Comparison of ENCODE assay signal across 8 cellular contexts in the genomic region with DNA sequence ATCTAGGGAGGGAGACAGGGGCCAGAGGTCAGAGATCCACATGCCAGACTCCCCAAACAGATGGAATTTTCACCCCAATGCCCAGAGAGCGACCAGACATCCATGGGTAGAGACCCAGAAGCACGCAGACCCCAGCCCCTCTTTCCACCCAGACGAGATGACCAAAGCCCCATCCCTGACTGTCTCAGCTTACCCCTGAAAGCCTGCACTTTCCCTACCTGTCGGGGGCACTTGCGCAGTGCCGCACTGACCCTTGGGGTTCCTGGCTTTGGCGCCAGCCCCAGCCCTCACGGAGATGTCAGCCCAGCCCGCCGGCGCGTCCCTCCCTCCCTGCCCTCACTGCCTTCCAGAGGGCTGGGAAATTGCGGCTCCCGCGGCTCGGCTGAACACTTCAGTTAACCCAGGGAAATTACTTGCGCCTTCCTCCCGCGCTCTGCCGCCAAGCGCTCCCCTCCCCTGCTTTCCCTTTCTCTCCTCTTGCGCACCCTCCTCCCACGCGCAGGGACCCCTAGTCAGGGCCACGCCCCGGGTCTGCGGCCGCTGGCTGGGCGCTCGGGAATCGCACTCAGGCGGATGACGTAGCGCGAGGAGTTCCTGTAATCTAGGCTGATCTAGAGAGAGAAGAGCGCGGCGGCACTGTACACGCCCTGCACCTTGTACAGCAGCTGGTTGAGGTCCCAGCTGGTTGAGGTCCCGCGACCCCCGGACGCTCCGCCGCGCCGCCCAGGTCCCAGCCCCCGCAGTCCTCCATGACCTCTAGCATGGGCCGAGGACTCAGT. TPM values are rescaled to one million over a fixed set of nuclear protein-coding genes. Genes with fewer than 3 reads are reported as not detected.
DNase-seq lines count a peak whose midpoint lies in the region; ATAC-seq lines count a peak whose summit lies in the region.

No MANE protein-coding gene starts in this region.

- WGBS in thymus, result 4% methylated on average over 49 of the region's 49 CpGs

- peaks cover 17% of the 10 kb centered on the region for H3K4me1 Mint-ChIP-seq in activated T-cell treated with anti-CD3 and anti-CD28 coated beads, Interleukin-2, amount 50 U/mL, for 24 hours (ENCODE audit: low read depth)
- H3K4me1 Mint-ChIP-seq in activated T-helper 1 cell treated with anti-CD3 and anti-CD28 coated beads, Interleukin-12 subunit alpha, Interleukin-12 subunit beta, Interleukin-2, Interleukin-4 antibody, amounts not matched to agents 30 ng/mL and 10 ng/mL and 1 ng/mL, durations not matched to agents 14 hours and 24 hours and 36 hours (ENCODE audit: low read depth), result peaks cover under 1% of the 10 kb centered on the region

- H3K27me3 ChIP-seq in iPS-20b (ENCODE audit: insufficient read depth, low read length) (peaks cover 63% of the 10 kb centered on the region), thymus (ENCODE audit: control insufficient read depth, insufficient read depth) (peaks cover 56% of the 10 kb centered on the region)

- no peak overlapping the region for H3K27ac Mint-ChIP-seq in activated T-cell treated with anti-CD3 and anti-CD28 coated beads, Interleukin-2, amount 50 U/mL, for 24 hours
- H3K27ac Mint-ChIP-seq in activated T-helper 1 cell treated with anti-CD3 and anti-CD28 coated beads, Interleukin-12 subunit alpha, Interleukin-12 subunit beta, Interleukin-2, Interleukin-4 antibody, amounts not matched to agents 30 ng/mL and 10 ng/mL and 1 ng/mL, durations not matched to agents 14 hours and 24 hours and 36 hours, result no peak overlapping the region

- peaks cover 81% of the 10 kb centered on the region for H3K27me3 Mint-ChIP-seq in activated T-cell treated with anti-CD3 and anti-CD28 coated beads, Interleukin-2, amount 50 U/mL, for 24 hours
- H3K27me3 Mint-ChIP-seq in activated T-helper 1 cell treated with anti-CD3 and anti-CD28 coated beads, Interleukin-12 subunit alpha, Interleukin-12 subunit beta, Interleukin-2, Interleukin-4 antibody, amounts not matched to agents 30 ng/mL and 10 ng/mL and 1 ng/mL, durations not matched to agents 14 hours and 24 hours and 36 hours (ENCODE audit: insufficient read depth), result peaks cover 50% of the 10 kb centered on the region

- H3K9me3 Mint-ChIP-seq in activated T-cell treated with anti-CD3 and anti-CD28 coated beads, Interleukin-2, amount 50 U/mL, for 24 hours, result peaks cover 3% of the 10 kb centered on the region
- H3K9me3 Mint-ChIP-seq in activated T-helper 1 cell treated with anti-CD3 and anti-CD28 coated beads, Interleukin-12 subunit alpha, Interleukin-12 subunit beta, Interleukin-2, Interleukin-4 antibody, amounts not matched to agents 30 ng/mL and 10 ng/mL and 1 ng/mL, durations not matched to agents 14 hours and 24 hours and 36 hours, result peaks cover 12% of the 10 kb centered on the region

- H3K4me3 ChIP-seq in iPS-20b (ENCODE audit: low read length), result peak overlapping the region; percentile 89
- peak overlapping the region; percentile 18 for H3K4me3 ChIP-seq in thymus (ENCODE audit: low read length)

- H3K27ac ChIP-seq in iPS-20b (ENCODE audit: low read length) (no peak overlapping the region), thymus (ENCODE audit: low read depth) (no peak overlapping the region)

- H3K36me3 ChIP-seq in iPS-20b (ENCODE audit: insufficient read depth, low read depth, low read length) (peaks cover 40% of the 10 kb centered on the region), thymus (ENCODE audit: control insufficient read depth, insufficient read depth) (no peaks in the 10 kb centered on the region)

- no peak for DNase-seq in activated T-cell treated with anti-CD3 and anti-CD28 coated beads, Interleukin-2, amount 50 U/mL, for 24 hours
- DNase-seq in activated T-cell treated with anti-CD3 and anti-CD28 coated beads, Interleukin-2, amount 50 U/mL, for 1 hour, result no peak
- no peak for DNase-seq in activated T-helper 1 cell treated with anti-CD3 and anti-CD28 coated beads, Interleukin-12 subunit alpha, Interleukin-12 subunit beta, Interleukin-2, Interleukin-4 antibody, amounts not matched to agents 30 ng/mL and 10 ng/mL and 1 ng/mL, durations not matched to agents 14 hours and 24 hours and 36 hours (ENCODE audit: low spot score)
- DNase-seq in C1 segment of cervical spinal cord (lab: John Stamatoyannopoulos, UW) (no peak), superior temporal gyrus (ENCODE audit: extremely low spot score) (no peak)

- intact Hi-C loops in activated T-helper 1 cell treated with anti-CD3 and anti-CD28 coated beads, Interleukin-12 subunit alpha, Interleukin-12 subunit beta, Interleukin-2, Interleukin-4 antibody, amounts not matched to agents 30 ng/mL and 10 ng/mL and 1 ng/mL, durations not matched to agents 14 hours and 24 hours and 36 hours (cut with micrococcal nuclease), result no loop called here

- peak overlapping the region; percentile 47 for H3K4me3 Mint-ChIP-seq in activated T-cell treated with anti-CD3 and anti-CD28 coated beads, Interleukin-2, amount 50 U/mL, for 24 hours
- peak overlapping the region; percentile 54 for H3K4me3 Mint-ChIP-seq in activated T-helper 1 cell treated with anti-CD3 and anti-CD28 coated beads, Interleukin-12 subunit alpha, Interleukin-12 subunit beta, Interleukin-2, Interleukin-4 antibody, amounts not matched to agents 30 ng/mL and 10 ng/mL and 1 ng/mL, durations not matched to agents 14 hours and 24 hours and 36 hours

- peak overlapping the region; percentile 92 for H3K9ac ChIP-seq in iPS-20b (ENCODE audit: low read depth, low read length)

- ATAC-seq in HG02973 (IDR thresholded peaks at IDR 0.05; ENCODE audit: unreplicated experiment), result no peak

- H3K4me1 ChIP-seq in iPS-20b (ENCODE audit: insufficient read depth, low read length) (peaks cover 14% of the 10 kb centered on the region; the same call in 1 of the 2 replicates), thymus (ENCODE audit: control insufficient read depth, insufficient read depth, low read length) (peaks cover 5% of the 10 kb centered on the region)

- H3K9me3 ChIP-seq in iPS-20b (ENCODE audit: insufficient read depth, low read depth, low read length) (peaks cover 8% of the 10 kb centered on the region; the same call in 1 of the 2 replicates), thymus (ENCODE audit: control insufficient read depth) (no peaks in the 10 kb centered on the region)

- no peaks in the 10 kb centered on the region for H3K36me3 Mint-ChIP-seq in activated T-cell treated with anti-CD3 and anti-CD28 coated beads, Interleukin-2, amount 50 U/mL, for 24 hours (ENCODE audit: low read depth)
- peaks cover 5% of the 10 kb centered on the region for H3K36me3 Mint-ChIP-seq in activated T-helper 1 cell treated with anti-CD3 and anti-CD28 coated beads, Interleukin-12 subunit alpha, Interleukin-12 subunit beta, Interleukin-2, Interleukin-4 antibody, amounts not matched to agents 30 ng/mL and 10 ng/mL and 1 ng/mL, durations not matched to agents 14 hours and 24 hours and 36 hours (ENCODE audit: low read depth)

RNA-seq across cellular contexts. Expression of gene ALPG, which starts 12.0 kb away (rescaled TPM):
- total RNA-seq in activated T-helper 1 cell treated with anti-CD3 and anti-CD28 coated beads, Interleukin-12 subunit alpha, Interleukin-12 subunit beta, Interleukin-2, Interleukin-4 antibody, amounts not matched to agents 30 ng/mL and 10 ng/mL and 1 ng/mL, durations not matched to agents 14 hours and 24 hours and 36 hours, result not detected in 2 replicates
- polyA plus RNA-seq in thymus, result 0.96 TPM

RNA-seq across cellular contexts. Expression of gene ALPI, which starts 37.3 kb away (rescaled TPM):
- total RNA-seq in activated T-helper 1 cell treated with anti-CD3 and anti-CD28 coated beads, Interleukin-12 subunit alpha, Interleukin-12 subunit beta, Interleukin-2, Interleukin-4 antibody, amounts not matched to agents 30 ng/mL and 10 ng/mL and 1 ng/mL, durations not matched to agents 14 hours and 24 hours and 36 hours, result not detected in 2 replicates
- polyA plus RNA-seq in thymus, result 0.34 TPM

RNA-seq across cellular contexts. Expression of gene ALPP, which starts 40.1 kb away (rescaled TPM):
- not detected in 2 replicates for total RNA-seq in activated T-helper 1 cell treated with anti-CD3 and anti-CD28 coated beads, Interleukin-12 subunit alpha, Interleukin-12 subunit beta, Interleukin-2, Interleukin-4 antibody, amounts not matched to agents 30 ng/mL and 10 ng/mL and 1 ng/mL, durations not matched to agents 14 hours and 24 hours and 36 hours
- polyA plus RNA-seq in thymus, result 0.32 TPM
